9 cellular contexts compared by ENCODE assay signal in genomic region chr14:46580941-46581671, GRCh38.
DNase-seq lines count a peak whose midpoint lies in the region; ATAC-seq and TF ChIP-seq lines count a peak whose summit lies in the region.
"Had no signal": no experiment of that assay in that cellular context is flagged by ENCODE, and none has a peak within 500 bp of the region (broad histone marks: within the 10 kb centered on the region; RNA-seq: fewer than 3 reads in every experiment).

No MANE protein-coding gene starts in this region.

- no peaks in the 10 kb centered on the region for H3K4me1 ChIP-seq in adrenal gland (replicated peaks in 1 of 2)

- no peaks in the 10 kb centered on the region for H3K36me3 ChIP-seq in adrenal gland (replicated peaks in 1 of 2)
- H3K36me3 ChIP-seq: BLaER1 treated with 17β-estradiol and CSF1 and Interleukin-3, amounts not matched to agents 10 nM and 100 nM had no signal

- no peak for TF ChIP-seq POLR2A in adrenal gland (IDR thresholded peaks at IDR 0.05)

- intact Hi-C loops in adrenal gland (cut with DNase I) (no loop called here), left ventricle myocardium superior (cut with micrococcal nuclease) (no loop called here)

- ATAC-seq in GM18870 (IDR thresholded peaks at IDR 0.05; ENCODE audit: unreplicated experiment): no peak
- ATAC-seq in left ventricle myocardium superior: no peak
- ATAC-seq in GM19467 (IDR thresholded peaks at IDR 0.05; ENCODE audit: unreplicated experiment): no peak

- no peaks in the 10 kb centered on the region for H3K27me3 ChIP-seq in adrenal gland
- H3K27me3 ChIP-seq: BLaER1 treated with 17β-estradiol and CSF1 and Interleukin-3, amounts not matched to agents 10 nM and 100 nM had no signal

- peak; percentile 58 for DNase-seq in NCI-H2171 treated with DMSO at 0.1 percent for 48 hours (lab: John Stamatoyannopoulos, UW)
- DNase-seq in NCI-H2171 (lab: John Stamatoyannopoulos, UW): no peak
- DNase-seq in NCI-H1417 treated with DMSO at 0.1 percent for 48 hours (lab: John Stamatoyannopoulos, UW): peak; percentile 1
- peak in 6 of 7 donors; percentile 9 to 54 (median 24) for DNase-seq in adrenal gland
- peak; percentile 45 to 75 for DNase-seq in lung microvascular endothelial cell (ENCODE audit: low read depth in 2 of 2)
- no peak for DNase-seq in left ventricle myocardium superior

- peak; percentile 21 to 50 (median 39) for TF ChIP-seq CTCF in adrenal gland (IDR thresholded peaks at IDR 0.05)

- no peaks in the 10 kb centered on the region for H3K9me3 ChIP-seq in adrenal gland (replicated peaks in 1 of 3)

- H3K4me3 ChIP-seq in adrenal gland: no peak overlapping the region
- H3K4me3 ChIP-seq: BLaER1 treated with 17β-estradiol and CSF1 and Interleukin-3, amounts not matched to agents 10 nM and 100 nM had no signal

- no peak overlapping the region for H3K27ac ChIP-seq in adrenal gland
- H3K27ac ChIP-seq: BLaER1 treated with 17β-estradiol and CSF1 and Interleukin-3, amounts not matched to agents 10 nM and 100 nM had no signal

- WGBS in adrenal gland, 4 donors: 24 to 32% (median 27%) methylated on average over 6 of the region's 6 CpGs

Comparison
In these comparisons a context has a peak if more than half of its experiments do, and no peak if none do; other contexts are left out.
1. DNase-seq: peak in NCI-H2171 treated with DMSO at 0.1 percent for 48 hours (single experiment), NCI-H1417 treated with DMSO at 0.1 percent for 48 hours (single experiment), adrenal gland (6 of 7) and lung microvascular endothelial cell (2 of 2); none in NCI-H2171 (single experiment) and left ventricle myocardium superior (single experiment).